22 cellular contexts compared by ENCODE assay signal in genomic region chr17:79714746-79715145, GRCh38. TPM values are rescaled to one million over a fixed set of nuclear protein-coding genes. Genes with fewer than 3 reads are reported as not detected.
DNase-seq lines count a peak whose midpoint lies in the region; ATAC-seq, FAIRE-seq and TF ChIP-seq lines count a peak whose summit lies in the region.
"Had no signal": no experiment of that assay in that cellular context is flagged by ENCODE, and none has a peak within 500 bp of the region (broad histone marks: within the 10 kb centered on the region; RNA-seq: fewer than 3 reads in every experiment).

No MANE protein-coding gene starts in this region.

- no peak overlapping the region for H3K4me3 Mint-ChIP-seq in mesothelial cell of epicardium
- H3K4me3 Mint-ChIP-seq: CD4-positive, alpha-beta memory T cell had no signal

- H3K9me3 ChIP-seq in HepG2 (ENCODE audit: low read length) (no peaks in the 10 kb centered on the region), right lobe of liver (no peaks in the 10 kb centered on the region), hepatocyte (ENCODE audit: low read depth) (no peaks in the 10 kb centered on the region), spleen (no peaks in the 10 kb centered on the region)
- H3K9me3 ChIP-seq: A549, BE2C, HAP-1 had no signal

- H3K9me2 ChIP-seq in hepatocyte (replicated peaks; ENCODE audit: insufficient read depth): no peaks in the 10 kb centered on the region

- H3K4me3 ChIP-seq in HepG2 (replicated peaks in 1 of 3; ENCODE audit: insufficient read depth in 1 of 3, low read depth in 2 of 3, low read length in 3 of 3): peak overlapping the region in 1 of 3 experiments; percentile 61; a peak in 1 of 6 replicates
- no peak overlapping the region for H3K4me3 ChIP-seq in right lobe of liver
- no peak overlapping the region for H3K4me3 ChIP-seq in hepatocyte
- no peak overlapping the region for H3K4me3 ChIP-seq in spleen
- H3K4me3 ChIP-seq: A549, HAP-1 had no signal

- 97% methylated on average over 12 of the region's 15 CpGs for WGBS in HepG2 (ENCODE audit: low lambda C conversion rate)
- 60% methylated on average over 1 of the region's 15 CpGs for WGBS in right lobe of liver (ENCODE audit: insufficient coverage, low coverage, low lambda C conversion rate, missing lambda C conversion rate)
- 93% methylated on average over 15 of the region's 15 CpGs for WGBS in hepatocyte (ENCODE audit: low lambda C conversion rate, missing lambda C conversion rate)
- 90 to 94% (median 91%) methylated on average over 5 to 15 of the region's 15 CpGs for WGBS in spleen, 5 donors

- no peak for DNase-seq in HepG2 (ENCODE audit: low spot score)
- no peak for DNase-seq in right lobe of liver
- DNase-seq in hepatocyte (ENCODE audit: low spot score): no peak
- DNase-seq in spleen: peak; percentile 60
- no peak for DNase-seq in mesothelial cell of epicardium (ENCODE audit: low spot score in 2 of 2, unreplicated experiment in 2 of 2)
- DNase-seq: 8988T; ACHN; AML-193; BE2C; C1 segment of cervical spinal cord; CD4-positive, alpha-beta memory T cell; COR-L47; DMS153; DND-41; GOT3 had no signal

- in situ Hi-C loops in HepG2 (cut with HindIII; ENCODE audit: extremely low pct_ligation_motif_present, low pct_unique_long_range_greater_than_20kb): no loop called here

- H3K4me1 ChIP-seq in HepG2 (ENCODE audit: insufficient read depth, low read length): peaks cover 67% of the 10 kb centered on the region
- no peaks in the 10 kb centered on the region for H3K4me1 ChIP-seq in right lobe of liver
- peaks cover 16% of the 10 kb centered on the region for H3K4me1 ChIP-seq in hepatocyte (ENCODE audit: insufficient read depth)
- H3K4me1 ChIP-seq in spleen: no peaks in the 10 kb centered on the region
- H3K4me1 ChIP-seq: HAP-1 had no signal

- no peak for TF ChIP-seq RAD21 in HepG2 (CRISPR knock-in tag; IDR thresholded peaks at IDR 0.05)

- peaks cover 3% of the 10 kb centered on the region for H3K4me1 Mint-ChIP-seq in mesothelial cell of epicardium
- H3K4me1 Mint-ChIP-seq: CD4-positive, alpha-beta memory T cell had no signal

- H3K27ac Mint-ChIP-seq in mesothelial cell of epicardium: no peak overlapping the region
- H3K27ac Mint-ChIP-seq: CD4-positive, alpha-beta memory T cell had no signal

- H3K36me3 Mint-ChIP-seq in mesothelial cell of epicardium: no peaks in the 10 kb centered on the region
- H3K36me3 Mint-ChIP-seq: CD4-positive, alpha-beta memory T cell had no signal

- no peaks in the 10 kb centered on the region for H4K20me1 ChIP-seq in HepG2 (ENCODE audit: insufficient read depth, low read length)
- no peaks in the 10 kb centered on the region for H4K20me1 ChIP-seq in hepatocyte (ENCODE audit: insufficient read depth, poor library complexity, severe bottlenecking)

- ATAC-seq in HepG2 (peak; percentile 6), right lobe of liver (no peak), HG02852 (IDR thresholded peaks at IDR 0.05; ENCODE audit: unreplicated experiment) (no peak), HG03039 (IDR thresholded peaks at IDR 0.05; ENCODE audit: unreplicated experiment) (no peak)

- no TSS peak for BruUV-seq in HepG2 (replicated peaks; lab: Mats Ljungman, UMichigan)

- no peak for TF ChIP-seq CTCF in HepG2 (CRISPR knock-in tag; IDR thresholded peaks at IDR 0.05)
- TF ChIP-seq CTCF in right lobe of liver (IDR thresholded peaks at IDR 0.05): no peak
- TF ChIP-seq CTCF in hepatocyte (IDR thresholded peaks at IDR 0.05; ENCODE audit: poor library complexity): no peak
- no peak for TF ChIP-seq CTCF in spleen (IDR thresholded peaks at IDR 0.05 in 8 of 11, conservative IDR thresholded peaks at IDR 0.05 in 3 of 11)
- no peak for TF ChIP-seq CTCF in mesothelial cell of epicardium (IDR thresholded peaks at IDR 0.05; ENCODE audit: unreplicated experiment)

- no peaks in the 10 kb centered on the region for H3K36me3 ChIP-seq in HepG2 (replicated peaks in 1 of 2; ENCODE audit: control insufficient read depth in 1 of 2, insufficient read depth in 2 of 2, low read length in 2 of 2)
- H3K36me3 ChIP-seq in right lobe of liver: no peaks in the 10 kb centered on the region
- H3K36me3 ChIP-seq in hepatocyte (replicated peaks; ENCODE audit: insufficient read depth, low read depth): no peaks in the 10 kb centered on the region
- no peaks in the 10 kb centered on the region for H3K36me3 ChIP-seq in spleen
- H3K36me3 ChIP-seq: BE2C, HAP-1 had no signal

- CTCF ChIA-PET in HepG2 (lab: Yijun Ruan, JAX; ENCODE audit: low intra/inter-chr PET ratio, low total read pairs): no interaction called here

- H3K4me2 ChIP-seq in HepG2 (ENCODE audit: low read depth, low read length) (peak overlapping the region; percentile 68), hepatocyte (no peak overlapping the region)

- no peak for FAIRE-seq in HepG2 (lab: Jason Lieb, UNC)
- FAIRE-seq: A549, G401.6, GM12892, H54 had no signal

- no peak overlapping the region for H2AFZ ChIP-seq in HepG2 (ENCODE audit: low read length)
- no peak overlapping the region for H2AFZ ChIP-seq in hepatocyte

- TF ChIP-seq EP300 in HepG2 (IDR thresholded peaks at IDR 0.05; ENCODE audit: low read depth in 2 of 2, low read length in 2 of 2): no peak
- no peak for TF ChIP-seq EP300 in HepG2 (CRISPR knock-in tag; IDR thresholded peaks at IDR 0.05; ENCODE audit: borderline replicate concordance)

- no peak overlapping the region for H3K9ac ChIP-seq in HepG2 (ENCODE audit: insufficient read depth, low read depth, low read length)

- intact Hi-C loops in HepG2 (cut with micrococcal nuclease; ENCODE audit: unreplicated experiment) (no loop called here), right lobe of liver (cut with DNase I) (no loop called here), spleen (cut with DNase I; ENCODE audit: low total_unique reads) (loop anchor here (10.0 kb wide), 1 partner anchor 310 kb away; no protein-coding TSS in a partner anchor)

- no peaks in the 10 kb centered on the region for H3K79me2 ChIP-seq in HepG2 (ENCODE audit: insufficient read depth, low read length)
- H3K79me2 ChIP-seq in hepatocyte: no peaks in the 10 kb centered on the region

- POLR2A ChIA-PET in HepG2 (lab: Yijun Ruan, JAX): no interaction called here

- no peak overlapping the region for H3K27ac ChIP-seq in HepG2 (ENCODE audit: extremely low read length, insufficient read depth, low read length)
- H3K27ac ChIP-seq in right lobe of liver: no peak overlapping the region
- peak overlapping the region; percentile 81 for H3K27ac ChIP-seq in hepatocyte
- no peak overlapping the region for H3K27ac ChIP-seq in spleen
- H3K27ac ChIP-seq: A549 had no signal

- H3K27me3 Mint-ChIP-seq in mesothelial cell of epicardium (ENCODE audit: low read depth): peaks cover 31% of the 10 kb centered on the region

- H3K27me3 ChIP-seq in HepG2 (ENCODE audit: control insufficient read depth in 1 of 2, insufficient read depth in 2 of 2, low read length in 2 of 2) (peaks cover 8 to 24% of the 10 kb centered on the region in 2 experiments; a peak in 3 of 5 replicates), right lobe of liver (no peaks in the 10 kb centered on the region), hepatocyte (no peaks in the 10 kb centered on the region), spleen (replicated peaks in 1 of 7) (peaks cover 0 to 62% (median 14%) of the 10 kb centered on the region in 7 donors)
- H3K27me3 ChIP-seq: BE2C had no signal

- TF ChIP-seq POLR2A in HepG2 (IDR thresholded peaks at IDR 0.05; ENCODE audit: insufficient read depth in 1 of 2, low read depth in 2 of 2, low read length in 2 of 2) (no peak), right lobe of liver (IDR thresholded peaks at IDR 0.05) (no peak), spleen (IDR thresholded peaks at IDR 0.05) (no peak)

- no peaks in the 10 kb centered on the region for H3K9me3 Mint-ChIP-seq in mesothelial cell of epicardium

TF ChIP-seq in HepG2, 621 proteins besides CTCF, POLR2A, EP300 and RAD21 (continues in another document):
- no peak for TF ChIP-seq ZNF83 (CRISPR knock-in tag; IDR thresholded peaks at IDR 0.05; ENCODE audit: borderline replicate concordance)

RNA-seq across cellular contexts. Expression of gene ENPP7, which starts 16.0 kb away (rescaled TPM):
- total RNA-seq in HepG2 (2016; rRNA removed; fragmentation: Illumina TruSeq; extraction: Trizol): 0.76 and 2.2 TPM in 2 replicates
- total RNA-seq in HepG2 (2016; cell fraction: cytosol; rRNA removed; fragmentation: Illumina TruSeq; extraction: Trizol; ENCODE audit: low read depth): 0.30 TPM in 1 of 2 replicates, not detected in the other
- 0.54 and 2.3 TPM in 2 replicates for total RNA-seq in HepG2 (2016; cell fraction: insoluble cytoplasmic fraction; rRNA removed; fragmentation: Illumina TruSeq; extraction: Trizol)
- total RNA-seq in HepG2 (2016; cell fraction: membrane; rRNA removed; fragmentation: Illumina TruSeq; extraction: Trizol): 0.28 and 0.41 TPM in 2 replicates
- 3.2 and 3.4 TPM in 2 replicates for total RNA-seq in HepG2 (2016; cell fraction: nucleus; rRNA removed; fragmentation: Illumina TruSeq; extraction: Trizol)
- polyA plus RNA-seq in HepG2 (2011; rRNA removed): 1.1 and 2.2 TPM in 2 replicates
- 1.2 and 1.3 TPM in 2 replicates for polyA plus RNA-seq in HepG2 (2011; cell fraction: cytosol; rRNA removed)
- polyA plus RNA-seq in HepG2 (2011; cell fraction: nucleus; rRNA removed): 5.5 and 5.6 TPM in 2 replicates
- polyA plus RNA-seq in HepG2 (2012): 1.7 and 2.5 TPM in 2 replicates
- 0.20 and 0.24 TPM in 2 replicates for polyA plus RNA-seq in HepG2 (2016; cell fraction: cytosol; fragmentation: Illumina TruSeq; extraction: Trizol; ENCODE audit: low read depth)
- 0.19 and 0.36 TPM in 2 replicates for polyA plus RNA-seq in HepG2 (2016; cell fraction: insoluble cytoplasmic fraction; fragmentation: Illumina TruSeq; extraction: Trizol; ENCODE audit: low read depth)
- 0.15 and 0.29 TPM in 2 replicates for polyA plus RNA-seq in HepG2 (2016; cell fraction: membrane; fragmentation: Illumina TruSeq; extraction: Trizol; ENCODE audit: low read depth)
- 1.4 and 2.3 TPM in 2 replicates for polyA plus RNA-seq in HepG2 (2016; cell fraction: nucleus; fragmentation: Illumina TruSeq; extraction: Trizol; ENCODE audit: insufficient read depth, low read depth)
- 6.6 TPM in 1 of 2 replicates, not detected in the other for polyA minus RNA-seq in HepG2 (2011; rRNA and poly(A)+ RNA removed; ENCODE audit: low replicate concordance)
- polyA minus RNA-seq in HepG2 (2011; cell fraction: cytosol; rRNA and poly(A)+ RNA removed): 0.79 and 1.1 TPM in 2 replicates
- 10.6 and 12.7 TPM in 2 replicates for polyA minus RNA-seq in HepG2 (2011; cell fraction: nucleus; rRNA and poly(A)+ RNA removed)
- 10 to 100 TPM in 4 of 6 experiments, 1 to 10 TPM in 2; 3.4 to 43.2 (median 17.8) TPM for total RNA-seq in right lobe of liver
- 21.3 and 22.2 TPM in 2 replicates for total RNA-seq in hepatocyte
- 22.7 and 30.2 TPM in 2 replicates for polyA plus RNA-seq in hepatocyte
- total RNA-seq in spleen: under 1 TPM in 4 of 7 donors, not detected in 3; 0.34 to 0.85 (median 0.50) TPM
- polyA plus RNA-seq in spleen: under 1 TPM in 1 of 3 donors, not detected in 2; 0.64 TPM
- total RNA-seq in mesothelial cell of epicardium: not detected in 3 replicates
- polyA plus RNA-seq: A549 had no signal
